ENCODE assay signal across 11 cellular contexts in genomic region chr19:49719420-49719819, GRCh38. TPM values are rescaled to one million over a fixed set of nuclear protein-coding genes. Genes with fewer than 3 reads are reported as not detected.
DNase-seq lines count a peak whose midpoint lies in the region; ATAC-seq, FAIRE-seq and TF ChIP-seq lines count a peak whose summit lies in the region.
"Not testable (repeated sequence)": the region's sequence is repeated elsewhere in the genome, so short reads cannot be mapped to it uniquely, and the experiment has no call there.
"Had no signal": no experiment of that assay in that cellular context is flagged by ENCODE, and none has a peak within 500 bp of the region (broad histone marks: within the 10 kb centered on the region; RNA-seq: fewer than 3 reads in every experiment).

No MANE protein-coding gene starts in this region.

- not testable (repeated sequence) for H3K4ac ChIP-seq in H9 (ENCODE audit: low read depth, low read length); H1 (replicated peaks; ENCODE audit: insufficient read length, low read depth, low read length); mesenchymal stem cell (ENCODE audit: low read depth in 1 of 2, low read length in 2 of 2)

- 0 out of 6 replicates have a peak, but pooled peaks of 1 of the 2 experiments have one; percentile 21 for ATAC-seq in A549
- not testable (repeated sequence) for ATAC-seq in activated CD8-positive, alpha-beta T cell treated with anti-CD3 and anti-CD28 coated beads for 36 hours

- H3K18ac ChIP-seq in H9 (ENCODE audit: insufficient read length, low read depth, low read length); H1 (ENCODE audit: extremely low read depth, low read length); mesenchymal stem cell (ENCODE audit: low read depth in 1 of 2, low read length in 2 of 2): not testable (repeated sequence)

- H3K79me1 ChIP-seq in H9 (ENCODE audit: insufficient read depth, low read depth, low read length, poor library complexity, severe bottlenecking); H1 (ENCODE audit: low read depth, low read length); mesenchymal stem cell (replicated peaks; ENCODE audit: low read length, poor library complexity, severe bottlenecking): not testable (repeated sequence)

- H3K4me1 ChIP-seq in A549; H9 (ENCODE audit: insufficient read depth, low read length); H1 (replicated peaks in 1 of 4; ENCODE audit: control insufficient read depth in 3 of 4, insufficient read depth in 4 of 4, low read length in 3 of 4); mesenchymal stem cell (ENCODE audit: control insufficient read depth, insufficient read depth, low read depth, low read length): not testable (repeated sequence)

- not testable (repeated sequence) for H3K27ac ChIP-seq in A549; H9 (ENCODE audit: insufficient read length, low read depth, low read length); H1 (ENCODE audit: low read depth, low read length); mesenchymal stem cell (ENCODE audit: low read length, poor library complexity, severe bottlenecking)

- H2BK20ac ChIP-seq in H9 (ENCODE audit: low read depth, low read length, poor library complexity, severe bottlenecking); H1 (ENCODE audit: low read length): not testable (repeated sequence)

- H2BK5ac ChIP-seq in H9 (ENCODE audit: insufficient read length, low read length); H1 (ENCODE audit: low read depth, low read length); mesenchymal stem cell (ENCODE audit: low read depth, low read length, poor library complexity, severe bottlenecking): not testable (repeated sequence)

- WGBS in A549 (ENCODE audit: missing lambda C conversion rate), result 88% methylated on average over 22 of the region's 22 CpGs
- no CpG with 5 or more reads among the region's 22 CpGs for WGBS in H9 (ENCODE audit: extremely low coverage, insufficient read length, low lambda C conversion rate)
- WGBS in H1 (ENCODE audit: extremely low coverage in 1 of 2, insufficient coverage in 1 of 2, insufficient read length in 1 of 2, insufficient replicate concordance in 2 of 2, low coverage in 1 of 2, low lambda C conversion rate in 2 of 2, missing lambda C conversion rate in 1 of 2), 2 experiments, result 94% methylated on average over 21 of the region's 22 CpGs; no CpG with 5 or more reads in 1 of the 2 experiments
- WGBS in mesenchymal stem cell, result 92% methylated on average over 22 of the region's 22 CpGs

- not testable (repeated sequence) for H3K4me3 ChIP-seq in A549; H1 (ENCODE audit: extremely low read depth in 1 of 4, insufficient read depth in 2 of 4, low read depth in 3 of 4, low read length in 4 of 4)
- H3K4me3 ChIP-seq in mesenchymal stem cell (ENCODE audit: insufficient read depth in 1 of 2, low read depth in 1 of 2, low read length in 2 of 2), result peak overlapping the region in 1 of 2 experiments; percentile 5

- H2AFZ ChIP-seq in H9 (ENCODE audit: low read length); H1 (ENCODE audit: low read length); mesenchymal stem cell (ENCODE audit: low read depth, low read length): not testable (repeated sequence)

- not testable (repeated sequence) for TF ChIP-seq CTCF in A549 (IDR thresholded peaks at IDR 0.05); H9 (conservative IDR thresholded peaks at IDR 0.05); activated CD8-positive, alpha-beta T cell treated with anti-CD3 and anti-CD28 coated beads for 36 hours (IDR thresholded peaks at IDR 0.05); H1 (IDR thresholded peaks at IDR 0.05; ENCODE audit: control extremely low read depth in 1 of 3, insufficient read depth in 1 of 3, low read depth in 1 of 3, low read length in 3 of 3); nephron (IDR thresholded peaks at IDR 0.05; ENCODE audit: unreplicated experiment in 3 of 3)

- H4K20me1 ChIP-seq in H9 (ENCODE audit: control insufficient read depth, insufficient read depth, insufficient read length); H1 (replicated peaks in 1 of 2; ENCODE audit: control insufficient read depth in 1 of 2, insufficient read depth in 2 of 2, low read length in 2 of 2): not testable (repeated sequence)

- not testable (repeated sequence) for TF ChIP-seq RAD21 in A549 (conservative IDR thresholded peaks at IDR 0.05 in 1 of 2, IDR thresholded peaks at IDR 0.05 in 1 of 2); H1 (IDR thresholded peaks at IDR 0.05 in 1 of 2, conservative IDR thresholded peaks at IDR 0.05 in 1 of 2; ENCODE audit: low read depth in 2 of 2, low read length in 2 of 2)

- not testable (repeated sequence) for H2BK12ac ChIP-seq in H9 (ENCODE audit: insufficient read length, low read depth, low read length); H1 (ENCODE audit: low read depth, low read length); mesenchymal stem cell (ENCODE audit: low read length in 2 of 2)

- H3K27ac Mint-ChIP-seq in H9 (peak overlapping the region in 2 of 3 experiments; percentile 10 to 40; a peak in 2 of 7 replicates), nephron (peak overlapping the region in 2 of 3 experiments; percentile 79 to 93)
- H3K27ac Mint-ChIP-seq in activated CD8-positive, alpha-beta T cell treated with anti-CD3 and anti-CD28 coated beads for 36 hours, result not testable (repeated sequence)
- H3K27ac Mint-ChIP-seq in activated naive CD8-positive, alpha-beta T cell, result peak overlapping the region; percentile 22

- not testable (repeated sequence) for H3K9me3 ChIP-seq in A549; H9 (ENCODE audit: control insufficient read depth, low read depth, low read length); H1 (ENCODE audit: insufficient read depth in 2 of 2, low read depth in 1 of 2, low read length in 1 of 2); mesenchymal stem cell (ENCODE audit: control insufficient read depth, low read length)

- not testable (repeated sequence) for H3K27me3 ChIP-seq in H9 (ENCODE audit: insufficient read depth, low read length); H1 (replicated peaks in 1 of 4; ENCODE audit: control insufficient read depth in 3 of 4, extremely low read depth in 1 of 4, insufficient read depth in 3 of 4, low read length in 3 of 4); mesenchymal stem cell (ENCODE audit: control insufficient read depth in 1 of 2, insufficient read depth in 1 of 2, low read length in 2 of 2)

- not testable (repeated sequence) for H2AK5ac ChIP-seq in H9 (ENCODE audit: insufficient read length, low read length); H1 (ENCODE audit: low read depth, low read length)
- peak overlapping the region; percentile 84 for H2AK5ac ChIP-seq in mesenchymal stem cell (ENCODE audit: low read length, severe bottlenecking)

- H3K79me2 ChIP-seq in H9 (ENCODE audit: insufficient read depth, low read length); H1 (ENCODE audit: control insufficient read depth in 1 of 2, insufficient read depth in 2 of 2, low read length in 2 of 2): not testable (repeated sequence)

- H3K14ac ChIP-seq in H9 (ENCODE audit: insufficient read depth, low read length); H1 (ENCODE audit: insufficient read length); mesenchymal stem cell (ENCODE audit: low read length in 2 of 2): not testable (repeated sequence)

- not testable (repeated sequence) for H4K91ac ChIP-seq in H9 (ENCODE audit: insufficient read length, low read depth, low read length); H1 (replicated peaks; ENCODE audit: insufficient read length, low read length); mesenchymal stem cell (ENCODE audit: low read length)

- POLR2A ChIA-PET in A549 (lab: Yijun Ruan, JAX); activated CD8-positive, alpha-beta T cell treated with anti-CD3 and anti-CD28 coated beads for 36 hours (lab: Charles Lee): not testable (repeated sequence)
- POLR2A ChIA-PET in H1 (lab: Charles Lee; ENCODE audit: partially characterized antibody), result interaction anchor here (7.7 kb wide), 1 partner anchor 30 kb away, joined by 51 read pairs; the partner anchor contains the start of genes ADM5 and CPT1C

- H3K9ac ChIP-seq in H9 (ENCODE audit: extremely low read depth, insufficient read length, low read length); H1 (replicated peaks in 1 of 4; ENCODE audit: extremely low read depth in 1 of 4, low read depth in 3 of 4, low read length in 3 of 4); mesenchymal stem cell (ENCODE audit: low read length): not testable (repeated sequence)

- not testable (repeated sequence) for H3K56ac ChIP-seq in H9 (ENCODE audit: insufficient read length, low read depth, low read length); H1 (replicated peaks; ENCODE audit: insufficient read length, low read depth, low read length)

- H3K4me3 Mint-ChIP-seq in H9, result not testable (repeated sequence)
- peak overlapping the region; percentile 7 for H3K4me3 Mint-ChIP-seq in activated CD8-positive, alpha-beta T cell treated with anti-CD3 and anti-CD28 coated beads for 36 hours
- peak overlapping the region; percentile 54 for H3K4me3 Mint-ChIP-seq in activated naive CD8-positive, alpha-beta T cell
- H3K4me3 Mint-ChIP-seq in nephron, result peak overlapping the region in 1 of 3 experiments; percentile 63

- TF ChIP-seq POLR2A in A549 (IDR thresholded peaks at IDR 0.05; ENCODE audit: low read length); H1 (IDR thresholded peaks at IDR 0.05; ENCODE audit: control extremely low read depth in 1 of 2, low read depth in 2 of 2, low read length in 2 of 2): not testable (repeated sequence)

- H3K36me3 Mint-ChIP-seq in H9 (ENCODE audit: insufficient read depth in 1 of 3, low read depth in 3 of 3); activated CD8-positive, alpha-beta T cell treated with anti-CD3 and anti-CD28 coated beads for 36 hours (ENCODE audit: low read depth); activated naive CD8-positive, alpha-beta T cell; nephron (ENCODE audit: low read depth): not testable (repeated sequence)

- CTCF ChIA-PET in A549 (lab: Yijun Ruan, JAX) (interaction anchor here (0.5 to 4.5 kb wide), 11 partner anchors 11 to 420 kb away, joined by 3 to 29 read pairs (median 4); no protein-coding TSS in a partner anchor), H1 (lab: Charles Lee; ENCODE audit: partially characterized antibody) (interaction anchor here (0.8 to 3.3 kb wide), 7 partner anchors 9 to 86 kb away, joined by 3 to 23 read pairs (median 4); partner anchors contain the start of gene TSKS)
- CTCF ChIA-PET in activated CD8-positive, alpha-beta T cell treated with anti-CD3 and anti-CD28 coated beads for 36 hours (lab: Charles Lee), result not testable (repeated sequence)

- not testable (repeated sequence) for H3K23ac ChIP-seq in H9 (ENCODE audit: insufficient read length, low read depth, low read length); H1 (ENCODE audit: insufficient read length); mesenchymal stem cell (ENCODE audit: low read length in 2 of 2)

- not testable (repeated sequence) for H4K8ac ChIP-seq in H9 (replicated peaks; ENCODE audit: insufficient read length, low read depth, low read length); mesenchymal stem cell (ENCODE audit: low read length)
- peak overlapping the region; percentile 25; the same call in 1 of the 2 replicates for H4K8ac ChIP-seq in H1 (ENCODE audit: extremely low read depth, insufficient read depth, low read length)

- not testable (repeated sequence) for H3K4me2 ChIP-seq in A549; H9 (ENCODE audit: insufficient read depth, insufficient read length, low read length); H1 (ENCODE audit: insufficient read depth in 1 of 2, low read depth in 2 of 2, low read length in 2 of 2); mesenchymal stem cell (ENCODE audit: low read length, poor library complexity, severe bottlenecking)

- not testable (repeated sequence) for H3K36me3 ChIP-seq in H1 (ENCODE audit: control insufficient read depth in 2 of 4, insufficient read depth in 4 of 4, low read length in 3 of 4)
- peaks cover 0 to 24% of the 10 kb centered on the region in 2 experiments for H3K36me3 ChIP-seq in mesenchymal stem cell (ENCODE audit: control insufficient read depth in 1 of 2, insufficient read depth in 2 of 2, low read depth in 1 of 2, low read length in 2 of 2)

- H3T11ph ChIP-seq in H9 (ENCODE audit: low read length), result not testable (repeated sequence)

- H2BK120ac ChIP-seq in H9 (ENCODE audit: low read depth, low read length, poor library complexity, severe bottlenecking); H1 (replicated peaks; ENCODE audit: low read depth, low read length); mesenchymal stem cell (ENCODE audit: low read depth, low read length): not testable (repeated sequence)

- not testable (repeated sequence) for FAIRE-seq in A549 (lab: Jason Lieb, UNC); H1 (lab: Jason Lieb, UNC)

- not testable (repeated sequence) for H3K23me2 ChIP-seq in H9 (ENCODE audit: insufficient read length, low read depth, low read length, poor library complexity, severe bottlenecking); H1 (ENCODE audit: low read depth, low read length)

- intact Hi-C loops in activated CD8-positive, alpha-beta T cell treated with anti-CD3 and anti-CD28 coated beads for 36 hours (cut with micrococcal nuclease), result not testable (repeated sequence)

- not testable (repeated sequence) for H3K9me3 Mint-ChIP-seq in H9; activated CD8-positive, alpha-beta T cell treated with anti-CD3 and anti-CD28 coated beads for 36 hours; activated naive CD8-positive, alpha-beta T cell (ENCODE audit: low read depth); nephron

- not testable (repeated sequence) for H3K27me3 Mint-ChIP-seq in H9 (ENCODE audit: low read depth); activated CD8-positive, alpha-beta T cell treated with anti-CD3 and anti-CD28 coated beads for 36 hours; activated naive CD8-positive, alpha-beta T cell; nephron (ENCODE audit: low read depth)

- H4K5ac ChIP-seq in H9 (ENCODE audit: insufficient read length, low read depth, low read length); H1 (ENCODE audit: insufficient read length, low read depth, low read length): not testable (repeated sequence)

- not testable (repeated sequence) for DNase-seq in A549 (ENCODE audit: low read depth in 1 of 2, low spot score in 1 of 2); H9; activated CD8-positive, alpha-beta T cell treated with anti-CD3 and anti-CD28 coated beads for 36 hours; H1 (ENCODE audit: low read depth in 1 of 2, low spot score in 2 of 2); mesenchymal stem cell

- not testable (repeated sequence) for TF ChIP-seq EP300 in A549 (IDR thresholded peaks at IDR 0.05); H1 (IDR thresholded peaks at IDR 0.05; ENCODE audit: borderline replicate concordance in 1 of 2, low read depth in 2 of 2, low read length in 2 of 2)

- H3K4me1 Mint-ChIP-seq in H9; activated CD8-positive, alpha-beta T cell treated with anti-CD3 and anti-CD28 coated beads for 36 hours (ENCODE audit: low read depth): not testable (repeated sequence)
- peaks cover 14% of the 10 kb centered on the region for H3K4me1 Mint-ChIP-seq in activated naive CD8-positive, alpha-beta T cell (ENCODE audit: low read depth)
- peaks cover 16% of the 10 kb centered on the region for H3K4me1 Mint-ChIP-seq in nephron

- not testable (repeated sequence) for H2BK15ac ChIP-seq in H9 (ENCODE audit: low read depth, low read length); H1 (ENCODE audit: low read length); mesenchymal stem cell (ENCODE audit: low read depth, poor library complexity, severe bottlenecking)

RNA-seq across cellular contexts. Expression of gene CPT1C, which starts 28.5 kb away (rescaled TPM):
- 8.2 and 8.5 TPM in 2 replicates for polyA plus RNA-seq in A549 (2011; rRNA removed)
- 15.6 and 16.1 TPM in 2 replicates for polyA plus RNA-seq in A549 (2012; cell fraction: cytosol; rRNA removed)
- 7.5 and 8.5 TPM in 2 replicates for polyA plus RNA-seq in A549 (2012; cell fraction: nucleus; rRNA removed)
- 13.7 to 17.1 TPM (median 15.4 TPM) in 3 replicates for polyA plus RNA-seq in A549 (2017; fragmentation: RNase III; extraction: RNeasy Plus Mini Kit Qiagen cat#74134 plus additional on column Dnase treatment)
- polyA minus RNA-seq in A549 (2011; rRNA and poly(A)+ RNA removed), result 2.5 and 3.5 TPM in 2 replicates
- 66.4 and 74.6 TPM in 2 replicates for total RNA-seq in H9 (2021)
- total RNA-seq in activated CD8-positive, alpha-beta T cell treated with anti-CD3 and anti-CD28 coated beads for 36 hours, result 1 to 10 TPM in 1 of 2 experiments, under 1 TPM in 1; 0.69 to 1.0 TPM
- 91.8 and 98.3 TPM in 2 replicates for total RNA-seq in H1 (2021; fragmentation: NEBNext Ultra II Directional; extraction: Animal tissue kit (Norgen Biotek cat#: 25700))
- polyA plus RNA-seq in H1 (2011; rRNA removed), result 79.6 and 122 TPM in 2 replicates
- polyA plus RNA-seq in H1 (2011; cell fraction: cytosol; rRNA removed), result 89.7 TPM
- polyA plus RNA-seq in H1 (2011; cell fraction: nucleus; rRNA removed), result 284 TPM
- 95.9 to 114 TPM (median 102 TPM) in 4 replicates for polyA plus RNA-seq in H1 (2012, experiment 1 of 2)
- polyA plus RNA-seq in H1 (2012, experiment 2 of 2), result 185 TPM
- 119 TPM for polyA plus RNA-seq in H1 (2013, experiment 1 of 2)
- polyA plus RNA-seq in H1 (2013, experiment 2 of 2), result 124 TPM
- polyA minus RNA-seq in H1 (2011; rRNA and poly(A)+ RNA removed), result 63.3 and 81.8 TPM in 2 replicates
- 44.8 TPM for polyA minus RNA-seq in H1 (2011; cell fraction: cytosol; rRNA and poly(A)+ RNA removed)
- 65.0 TPM for polyA minus RNA-seq in H1 (2011; cell fraction: nucleus; rRNA and poly(A)+ RNA removed)
- 24.1 TPM for polyA plus RNA-seq in mesenchymal stem cell (2013, experiment 1 of 2)
- polyA plus RNA-seq in mesenchymal stem cell (2013, experiment 2 of 2), result 23.0 TPM
- polyA plus RNA-seq: IgD-negative memory B cell had no signal

RNA-seq across cellular contexts. Expression of gene ADM5, which starts 30.0 kb away (rescaled TPM):
- polyA plus RNA-seq in A549 (2011; rRNA removed), result 2.0 and 2.9 TPM in 2 replicates
- 8.7 and 12.1 TPM in 2 replicates for polyA plus RNA-seq in A549 (2012; cell fraction: cytosol; rRNA removed)
- polyA plus RNA-seq in A549 (2012; cell fraction: nucleus; rRNA removed), result 136 and 166 TPM in 2 replicates
- polyA plus RNA-seq in A549 (2017; fragmentation: RNase III; extraction: RNeasy Plus Mini Kit Qiagen cat#74134 plus additional on column Dnase treatment), result 4.3 to 4.5 TPM (median 4.4 TPM) in 3 replicates
- 1.4 and 1.5 TPM in 2 replicates for polyA minus RNA-seq in A549 (2011; rRNA and poly(A)+ RNA removed)
- 13.5 and 13.6 TPM in 2 replicates for total RNA-seq in H9 (2021)
- 1 to 10 TPM; 5.2 to 6.2 TPM for total RNA-seq in activated CD8-positive, alpha-beta T cell treated with anti-CD3 and anti-CD28 coated beads for 36 hours
- total RNA-seq in H1 (2021; fragmentation: NEBNext Ultra II Directional; extraction: Animal tissue kit (Norgen Biotek cat#: 25700)), result 2.6 and 4.3 TPM in 2 replicates
- 2.5 and 5.4 TPM in 2 replicates for polyA plus RNA-seq in H1 (2011; rRNA removed)
- polyA plus RNA-seq in H1 (2011; cell fraction: cytosol; rRNA removed), result 2.9 TPM
- 28.5 TPM for polyA plus RNA-seq in H1 (2011; cell fraction: nucleus; rRNA removed)
- 2.1 to 4.5 TPM (median 2.7 TPM) in 4 replicates for polyA plus RNA-seq in H1 (2012, experiment 1 of 2)
- polyA plus RNA-seq in H1 (2012, experiment 2 of 2), result 1.9 TPM
- polyA plus RNA-seq in H1 (2013, experiment 1 of 2), result 1.7 TPM
- 1.8 TPM for polyA plus RNA-seq in H1 (2013, experiment 2 of 2)
- polyA minus RNA-seq in H1 (2011; rRNA and poly(A)+ RNA removed), result 0.59 and 1.3 TPM in 2 replicates
- 2.1 TPM for polyA minus RNA-seq in H1 (2011; cell fraction: cytosol; rRNA and poly(A)+ RNA removed)
- polyA minus RNA-seq in H1 (2011; cell fraction: nucleus; rRNA and poly(A)+ RNA removed), result 13.0 TPM
- polyA plus RNA-seq in mesenchymal stem cell (2013, experiment 1 of 2), result 0.68 TPM
- polyA plus RNA-seq in mesenchymal stem cell (2013, experiment 2 of 2), result 0.44 TPM

RNA-seq across cellular contexts. Expression of gene PRMT1, which starts 42.3 kb away (rescaled TPM):
- polyA plus RNA-seq in A549 (2011; rRNA removed) (440 and 504 TPM in 2 replicates), A549 (2017; fragmentation: RNase III; extraction: RNeasy Plus Mini Kit Qiagen cat#74134 plus additional on column Dnase treatment) (488 to 516 TPM (median 500 TPM) in 3 replicates), H1 (2011; rRNA removed) (1,215 and 1,548 TPM in 2 replicates)
- polyA plus RNA-seq in A549 (2012; cell fraction: cytosol; rRNA removed), result 1,179 and 1,259 TPM in 2 replicates
- polyA plus RNA-seq in A549 (2012; cell fraction: nucleus; rRNA removed), result 1,370 and 1,606 TPM in 2 replicates
- 965 and 1,007 TPM in 2 replicates for polyA minus RNA-seq in A549 (2011; rRNA and poly(A)+ RNA removed)
- total RNA-seq in H9 (2021), result 504 and 505 TPM in 2 replicates
- total RNA-seq in activated CD8-positive, alpha-beta T cell treated with anti-CD3 and anti-CD28 coated beads for 36 hours, result 100 to 1,000 TPM; 419 to 437 TPM
- total RNA-seq in H1 (2021; fragmentation: NEBNext Ultra II Directional; extraction: Animal tissue kit (Norgen Biotek cat#: 25700)), result 561 and 579 TPM in 2 replicates
- 1,290 TPM for polyA plus RNA-seq in H1 (2011; cell fraction: cytosol; rRNA removed)
- 1,135 TPM for polyA plus RNA-seq in H1 (2011; cell fraction: nucleus; rRNA removed)
- polyA plus RNA-seq in H1 (2012, experiment 1 of 2), result 426 to 811 TPM (median 790 TPM) in 4 replicates
- polyA plus RNA-seq in H1 (2012, experiment 2 of 2), result 763 TPM
- polyA plus RNA-seq in H1 (2013, experiment 1 of 2), result 339 TPM
- 327 TPM for polyA plus RNA-seq in H1 (2013, experiment 2 of 2)
- polyA minus RNA-seq in H1 (2011; rRNA and poly(A)+ RNA removed), result 815 and 1,077 TPM in 2 replicates
- 388 TPM for polyA minus RNA-seq in H1 (2011; cell fraction: cytosol; rRNA and poly(A)+ RNA removed)
- 319 TPM for polyA minus RNA-seq in H1 (2011; cell fraction: nucleus; rRNA and poly(A)+ RNA removed)
- polyA plus RNA-seq in mesenchymal stem cell (2013, experiment 1 of 2), result 111 TPM
- polyA plus RNA-seq in mesenchymal stem cell (2013, experiment 2 of 2), result 103 TPM

RNA-seq across cellular contexts. Expression of gene TSKS, which starts 43.7 kb away (rescaled TPM):
- polyA plus RNA-seq in A549 (2011; rRNA removed), result not detected in 2 replicates
- polyA plus RNA-seq in A549 (2012; cell fraction: cytosol; rRNA removed), result 0.03 TPM in 1 of 2 replicates, not detected in the other
- polyA plus RNA-seq in A549 (2012; cell fraction: nucleus; rRNA removed), result 0.06 TPM in 1 of 2 replicates, not detected in the other
- not detected in 3 replicates for polyA plus RNA-seq in A549 (2017; fragmentation: RNase III; extraction: RNeasy Plus Mini Kit Qiagen cat#74134 plus additional on column Dnase treatment)
- not detected in 2 replicates for polyA minus RNA-seq in A549 (2011; rRNA and poly(A)+ RNA removed)
- total RNA-seq in H9 (2021), result 0.28 and 0.37 TPM in 2 replicates
- total RNA-seq in activated CD8-positive, alpha-beta T cell treated with anti-CD3 and anti-CD28 coated beads for 36 hours, result under 1 TPM; 0.50 to 0.81 TPM
- total RNA-seq in H1 (2021; fragmentation: NEBNext Ultra II Directional; extraction: Animal tissue kit (Norgen Biotek cat#: 25700)), result not detected in 2 replicates
- 0.21 and 0.24 TPM in 2 replicates for polyA plus RNA-seq in H1 (2011; rRNA removed)
- polyA plus RNA-seq in H1 (2011; cell fraction: cytosol; rRNA removed), result 0.39 TPM
- 0.17 TPM for polyA plus RNA-seq in H1 (2011; cell fraction: nucleus; rRNA removed)
- polyA plus RNA-seq in H1 (2012, experiment 1 of 2), result 0.23 to 0.47 TPM (median 0.25 TPM) in 3 of 4 replicates, not detected in the other
- not detected for polyA plus RNA-seq in H1 (2012, experiment 2 of 2)
- polyA plus RNA-seq in H1 (2013, experiment 1 of 2), result 0.36 TPM
- polyA plus RNA-seq in H1 (2013, experiment 2 of 2), result 0.20 TPM
- polyA minus RNA-seq in H1 (2011; rRNA and poly(A)+ RNA removed), result 0.12 TPM in 1 of 2 replicates, not detected in the other
- not detected for polyA minus RNA-seq in H1 (2011; cell fraction: cytosol; rRNA and poly(A)+ RNA removed)
- polyA minus RNA-seq in H1 (2011; cell fraction: nucleus; rRNA and poly(A)+ RNA removed), result not detected
- not detected for polyA plus RNA-seq in mesenchymal stem cell (2013, experiment 1 of 2)
- polyA plus RNA-seq in mesenchymal stem cell (2013, experiment 2 of 2), result not detected
- total RNA-seq: G401, GM12878, HT-29 had no signal
- polyA plus RNA-seq: GM12878 had no signal

RNA-seq across cellular contexts. Expression of gene AP2A1, which starts 47.4 kb away (rescaled TPM):
- polyA plus RNA-seq in A549 (2011; rRNA removed), result 36.6 and 41.6 TPM in 2 replicates
- 68.6 and 83.9 TPM in 2 replicates for polyA plus RNA-seq in A549 (2012; cell fraction: cytosol; rRNA removed)
- polyA plus RNA-seq in A549 (2012; cell fraction: nucleus; rRNA removed), result 133 and 183 TPM in 2 replicates
- polyA plus RNA-seq in A549 (2017; fragmentation: RNase III; extraction: RNeasy Plus Mini Kit Qiagen cat#74134 plus additional on column Dnase treatment), result 53.4 to 62.1 TPM (median 58.6 TPM) in 3 replicates
- 58.4 and 76.3 TPM in 2 replicates for polyA minus RNA-seq in A549 (2011; rRNA and poly(A)+ RNA removed)
- total RNA-seq in H9 (2021), result 108 and 109 TPM in 2 replicates
- 10 to 100 TPM; 83.4 to 84.5 TPM for total RNA-seq in activated CD8-positive, alpha-beta T cell treated with anti-CD3 and anti-CD28 coated beads for 36 hours
- 105 and 109 TPM in 2 replicates for total RNA-seq in H1 (2021; fragmentation: NEBNext Ultra II Directional; extraction: Animal tissue kit (Norgen Biotek cat#: 25700))
- polyA plus RNA-seq in H1 (2011; rRNA removed), result 106 and 157 TPM in 2 replicates
- polyA plus RNA-seq in H1 (2011; cell fraction: cytosol; rRNA removed), result 101 TPM
- polyA plus RNA-seq in H1 (2011; cell fraction: nucleus; rRNA removed), result 148 TPM
- 64.9 to 109 TPM (median 104 TPM) in 4 replicates for polyA plus RNA-seq in H1 (2012, experiment 1 of 2)
- polyA plus RNA-seq in H1 (2012, experiment 2 of 2), result 114 TPM
- 58.6 TPM for polyA plus RNA-seq in H1 (2013, experiment 1 of 2)
- 55.8 TPM for polyA plus RNA-seq in H1 (2013, experiment 2 of 2)
- polyA minus RNA-seq in H1 (2011; rRNA and poly(A)+ RNA removed), result 103 and 108 TPM in 2 replicates
- 101 TPM for polyA minus RNA-seq in H1 (2011; cell fraction: cytosol; rRNA and poly(A)+ RNA removed)
- polyA minus RNA-seq in H1 (2011; cell fraction: nucleus; rRNA and poly(A)+ RNA removed), result 76.4 TPM
- polyA plus RNA-seq in mesenchymal stem cell (2013, experiment 1 of 2), result 89.2 TPM
- 87.9 TPM for polyA plus RNA-seq in mesenchymal stem cell (2013, experiment 2 of 2)

Comparison
In these comparisons a context has a peak if more than half of its experiments do, and no peak if none do; other contexts are left out.
1. RNA of gene CPT1C, which starts 28.5 kb away (total RNA-seq): 91.8 to 98.3 TPM in H1 and 66.4 to 74.6 TPM in H9; 0.69 to 1.0 TPM in activated CD8-positive, alpha-beta T cell treated with anti-CD3 and anti-CD28 coated beads for 36 hours; every median in the first group is over 10 times any median in the second.